In the genomic region with DNA sequence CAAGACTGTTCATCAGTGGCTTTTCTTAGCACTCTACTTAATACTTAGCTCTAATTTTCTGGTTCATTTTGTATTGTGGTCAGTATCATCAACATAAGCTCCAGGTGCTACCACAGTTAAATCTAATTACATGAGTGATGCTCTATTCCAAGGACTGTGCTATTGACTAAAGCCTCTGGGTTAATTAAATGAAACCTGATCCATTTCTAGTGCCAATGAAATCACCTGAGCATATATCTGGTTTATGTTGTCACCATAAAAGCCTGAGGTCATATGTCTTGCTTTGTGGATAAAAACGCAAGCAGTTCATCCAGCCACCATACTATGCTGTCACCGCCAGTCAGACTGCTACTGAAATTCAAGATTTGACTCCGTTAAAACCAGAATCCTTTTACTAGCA, we compare ENCODE assay signal across 22 cellular contexts.
DNase-seq lines count a peak whose midpoint lies in the region; ATAC-seq lines count a peak whose summit lies in the region.
"Had no signal": no experiment of that assay in that cellular context is flagged by ENCODE, and none has a peak within 500 bp of the region (broad histone marks: within the 10 kb centered on the region; RNA-seq: fewer than 3 reads in every experiment).

No MANE protein-coding gene starts in this region.

- DNase-seq in NCI-H1092 (lab: John Stamatoyannopoulos, UW) (peak; percentile 60), NCI-H1930 (lab: John Stamatoyannopoulos, UW) (peak; percentile 65 to 85), NCI-H510A treated with DMSO at 0.1 percent for 48 hours (lab: John Stamatoyannopoulos, UW) (peak; percentile 45), SHP77 (lab: John Stamatoyannopoulos, UW) (peak; percentile 7 to 16), DMS 273 treated with DMSO at 0.1 percent for 48 hours (lab: John Stamatoyannopoulos, UW) (no peak), OCI-M1 (lab: John Stamatoyannopoulos, UW) (no peak)
- DNase-seq: ACHN; activated CD4-positive, alpha-beta T cell treated with anti-CD3 and anti-CD28 coated beads for 4 hours; activated naive CD4-positive, alpha-beta T cell treated with anti-CD3 and anti-CD28 coated beads for 36 hours; amniotic stem cell; Calu3; effector memory CD4-positive, alpha-beta T cell; EL; foreskin fibroblast; heart right ventricle; HFFc6; nucleus accumbens; SK-N-SH; stimulated activated CD8-positive, alpha-beta memory T cell treated with anti-CD3 and anti-CD28 coated beads, Interleukin-4, amount 100 ng/mL, for 48 hours; T-helper 17 cell had no signal

- ATAC-seq in GM19467 (IDR thresholded peaks at IDR 0.05; ENCODE audit: unreplicated experiment) (no peak), GM21529 (IDR thresholded peaks at IDR 0.05; ENCODE audit: unreplicated experiment) (no peak)
- ATAC-seq: heart right ventricle, T-helper 17 cell had no signal

Comparison
In these comparisons a context has a peak if more than half of its experiments do, and no peak if none do; other contexts are left out.
1. DNase-seq: peak in NCI-H1092 (single experiment), NCI-H1930 (2 of 2), NCI-H510A treated with DMSO at 0.1 percent for 48 hours (single experiment) and SHP77 (2 of 2); none in DMS 273 treated with DMSO at 0.1 percent for 48 hours (single experiment) and OCI-M1 (single experiment).